ENCODE assay signal across 15 cellular contexts in the genomic region with DNA sequence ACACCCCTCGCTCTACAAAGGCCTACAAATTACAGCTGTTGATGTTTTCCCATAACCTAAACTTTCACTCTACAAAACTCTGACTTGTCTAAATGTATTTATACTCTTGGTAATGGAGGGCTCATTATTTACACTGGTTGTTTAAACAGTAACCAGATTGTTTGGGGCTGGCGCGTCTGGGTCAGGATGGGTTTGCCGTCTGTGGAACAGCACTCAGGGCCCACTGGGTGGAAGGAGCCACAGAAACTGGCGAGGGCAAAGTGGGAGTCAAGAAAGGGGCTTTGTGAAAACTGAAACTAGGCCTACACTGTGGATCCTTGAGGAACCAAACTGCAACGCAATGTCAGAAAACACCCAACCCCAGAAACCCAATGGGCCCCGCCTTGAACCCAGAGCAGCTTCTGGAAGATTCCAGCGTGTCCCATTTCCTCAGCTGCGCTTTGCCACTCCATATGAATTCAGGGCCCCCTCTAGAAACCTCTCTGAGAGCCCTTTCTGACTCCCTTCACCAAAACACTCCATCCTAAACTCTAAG.
DNase-seq lines count a peak whose midpoint lies in the region; ATAC-seq and TF ChIP-seq lines count a peak whose summit lies in the region.
"Had no signal": no experiment of that assay in that cellular context is flagged by ENCODE, and none has a peak within 500 bp of the region (broad histone marks: within the 10 kb centered on the region; RNA-seq: fewer than 3 reads in every experiment).

No MANE protein-coding gene starts in this region.

- no peak overlapping the region for H2AFZ ChIP-seq in SK-N-SH (ENCODE audit: low read depth)

- no peak for ATAC-seq in activated CD8-positive, alpha-beta memory T cell treated with anti-CD3 and anti-CD28 coated beads, Interleukin-2, amount 10 ng/mL, durations not matched to agents 7 days and 5 days
- no peak for ATAC-seq in HG02759 (IDR thresholded peaks at IDR 0.05; ENCODE audit: unreplicated experiment)
- ATAC-seq in GM21423 (IDR thresholded peaks at IDR 0.05; ENCODE audit: unreplicated experiment): no peak

- H3K36me3 Mint-ChIP-seq in activated CD8-positive, alpha-beta memory T cell treated with anti-CD3 and anti-CD28 coated beads, Interleukin-2, amount 10 ng/mL, durations not matched to agents 7 days and 5 days: no peaks in the 10 kb centered on the region
- H3K36me3 Mint-ChIP-seq in progenitor cell of endocrine pancreas (ENCODE audit: insufficient read depth): peaks cover 1% of the 10 kb centered on the region

- no peaks in the 10 kb centered on the region for H3K36me3 ChIP-seq in SK-N-SH (replicated peaks in 1 of 2; ENCODE audit: control insufficient read depth in 1 of 2, insufficient read depth in 2 of 2, low read length in 1 of 2)

- H3K27ac ChIP-seq in AG04450 (ENCODE audit: low read depth, low read length) (peak overlapping the region; percentile 57), SK-N-SH (ENCODE audit: low read depth in 2 of 2, low read length in 1 of 2) (no peak overlapping the region)

- TF ChIP-seq EP300 in SK-N-SH (IDR thresholded peaks at IDR 0.05; ENCODE audit: borderline replicate concordance in 1 of 2, low read depth in 1 of 2, low read length in 1 of 2): no peak

- 72% methylated on average over 9 of the region's 9 CpGs for WGBS in SK-N-SH (ENCODE audit: low lambda C conversion rate)

- TF ChIP-seq CTCF in AG04450 (IDR thresholded peaks at IDR 0.05; ENCODE audit: low read depth, low read length) (no peak), progenitor cell of endocrine pancreas (IDR thresholded peaks at IDR 0.05; ENCODE audit: unreplicated experiment) (no peak), SK-N-SH (IDR thresholded peaks at IDR 0.05) (no peak)

- H3K9me3 Mint-ChIP-seq in activated CD8-positive, alpha-beta memory T cell treated with anti-CD3 and anti-CD28 coated beads, Interleukin-2, amount 10 ng/mL, durations not matched to agents 7 days and 5 days (ENCODE audit: low read depth): no peaks in the 10 kb centered on the region
- H3K9me3 Mint-ChIP-seq in progenitor cell of endocrine pancreas (ENCODE audit: low read depth): no peaks in the 10 kb centered on the region

- POLR2A ChIA-PET in AG04450 (lab: Yijun Ruan, JAX) (interaction anchor here (0.6 to 1.1 kb wide), 2 partner anchors 22 to 222 kb away, joined by 3 to 5 read pairs; no protein-coding TSS in a partner anchor), SK-N-SH (lab: Yijun Ruan, JAX) (no interaction called here)

- H3K27me3 Mint-ChIP-seq in activated CD8-positive, alpha-beta memory T cell treated with anti-CD3 and anti-CD28 coated beads, Interleukin-2, amount 10 ng/mL, durations not matched to agents 7 days and 5 days: peaks cover 9% of the 10 kb centered on the region
- no peaks in the 10 kb centered on the region for H3K27me3 Mint-ChIP-seq in progenitor cell of endocrine pancreas

- H3K9me2 ChIP-seq in SK-N-SH: no peaks in the 10 kb centered on the region

- no peak overlapping the region for H3K9ac ChIP-seq in SK-N-SH

- peaks cover 2% of the 10 kb centered on the region for H3K27me3 ChIP-seq in AG04450 (ENCODE audit: control insufficient read depth, insufficient read depth, low read length)
- H3K27me3 ChIP-seq in SK-N-SH (ENCODE audit: insufficient read depth): no peaks in the 10 kb centered on the region

- no peak overlapping the region for H3K4me3 Mint-ChIP-seq in activated CD8-positive, alpha-beta memory T cell treated with anti-CD3 and anti-CD28 coated beads, Interleukin-2, amount 10 ng/mL, durations not matched to agents 7 days and 5 days
- no peak overlapping the region for H3K4me3 Mint-ChIP-seq in progenitor cell of endocrine pancreas (ENCODE audit: low read depth)

- H3K27ac Mint-ChIP-seq in activated CD8-positive, alpha-beta memory T cell treated with anti-CD3 and anti-CD28 coated beads, Interleukin-2, amount 10 ng/mL, durations not matched to agents 7 days and 5 days: no peak overlapping the region
- peak overlapping the region; percentile 75 for H3K27ac Mint-ChIP-seq in progenitor cell of endocrine pancreas

- no peak overlapping the region for H3K4me2 ChIP-seq in SK-N-SH

- DNase-seq in AG04450 (ENCODE audit: low read depth, low spot score) (no peak), islet precursor cell (peak; percentile 13), progenitor cell of endocrine pancreas (ENCODE audit: low spot score, unreplicated experiment) (no peak), NCI-H526 treated with DMSO at 0.1 percent for 48 hours (lab: John Stamatoyannopoulos, UW) (no peak), SK-N-SH (no peak)
- peak; percentile 30 for DNase-seq in activated CD8-positive, alpha-beta memory T cell treated with anti-CD3 and anti-CD28 coated beads, Interleukin-2, amount 10 ng/mL, durations not matched to agents 7 days and 5 days
- DNase-seq: C1 segment of cervical spinal cord, GF-D8, KBM-7, NCI-H1436 treated with DMSO at 0.1 percent for 48 hours, NCI-H2081 treated with DMSO at 0.1 percent for 48 hours, NCI-H524, Right ventricle myocardium superior had no signal

- H3K79me2 ChIP-seq in SK-N-SH (ENCODE audit: insufficient read depth): no peaks in the 10 kb centered on the region

- no peaks in the 10 kb centered on the region for H4K20me1 ChIP-seq in SK-N-SH (ENCODE audit: insufficient read depth)

- no peaks in the 10 kb centered on the region; the same call in 1 of the 2 replicates for H3K9me3 ChIP-seq in AG04450 (ENCODE audit: control insufficient read depth, insufficient read depth, low read length)
- H3K9me3 ChIP-seq in SK-N-SH: no peaks in the 10 kb centered on the region

- H3K4me3 ChIP-seq in AG04450 (ENCODE audit: low read depth, low read length) (no peak overlapping the region), SK-N-SH (ENCODE audit: low read depth in 2 of 2, low read length in 1 of 2) (no peak overlapping the region)

- peaks cover 0 to 34% of the 10 kb centered on the region in 2 experiments; a peak in 1 of 4 replicates for H3K4me1 ChIP-seq in SK-N-SH (ENCODE audit: control insufficient read depth in 1 of 2, insufficient read depth in 2 of 2, low read depth in 1 of 2, low read length in 1 of 2)

- H3F3A ChIP-seq in SK-N-SH (replicated peaks; ENCODE audit: insufficient read depth): no peaks in the 10 kb centered on the region

- no peak for TF ChIP-seq RAD21 in SK-N-SH (IDR thresholded peaks at IDR 0.05; ENCODE audit: low read length)

- CTCF ChIA-PET in AG04450 (lab: Charles Lee): interaction anchor here (0.5 to 2.1 kb wide), 3 partner anchors 18 to 137 kb away, joined by 3 to 10 read pairs (median 6); no protein-coding TSS in a partner anchor
- CTCF ChIA-PET in activated CD8-positive, alpha-beta memory T cell treated with anti-CD3 and anti-CD28 coated beads, Interleukin-2, amount 10 ng/mL, durations not matched to agents 7 days and 5 days (lab: Charles Lee): no interaction called here
- CTCF ChIA-PET in SK-N-SH (lab: Yijun Ruan, JAX): interaction anchor here (0.9 to 1.5 kb wide), 2 partner anchors 11 to 169 kb away, joined by 3 to 4 read pairs; no protein-coding TSS in a partner anchor

- H3K4me1 Mint-ChIP-seq in activated CD8-positive, alpha-beta memory T cell treated with anti-CD3 and anti-CD28 coated beads, Interleukin-2, amount 10 ng/mL, durations not matched to agents 7 days and 5 days: no peaks in the 10 kb centered on the region
- peaks cover 54% of the 10 kb centered on the region for H3K4me1 Mint-ChIP-seq in progenitor cell of endocrine pancreas (ENCODE audit: low read depth)

TF ChIP-seq in SK-N-SH, 30 proteins besides CTCF, POLR2A, EP300 and RAD21:
- TF ChIP-seq RFX5 (IDR thresholded peaks at IDR 0.05; ENCODE audit: low read length): no peak
- no peak for TF ChIP-seq YY1 (IDR thresholded peaks at IDR 0.05; ENCODE audit: low read depth)
- TF ChIP-seq TAF1 (IDR thresholded peaks at IDR 0.05; ENCODE audit: borderline replicate concordance, low read depth, low read length): no peak
- no peak for TF ChIP-seq MAX (IDR thresholded peaks at IDR 0.05; ENCODE audit: low read depth)
- TF ChIP-seq ELF1 (IDR thresholded peaks at IDR 0.05): no peak
- no peak for TF ChIP-seq GATA2 (CRISPR knock-in tag; IDR thresholded peaks at IDR 0.05)
- TF ChIP-seq MEF2A (IDR thresholded peaks at IDR 0.05; ENCODE audit: borderline replicate concordance, low read depth): no peak

Comparison
In these comparisons a context has a peak if more than half of its experiments do, and no peak if none do; other contexts are left out.
1. DNase-seq: peak in activated CD8-positive, alpha-beta memory T cell treated with anti-CD3 and anti-CD28 coated beads, Interleukin-2, amount 10 ng/mL, durations not matched to agents 7 days and 5 days (single experiment) and islet precursor cell (single experiment); none in AG04450 (single experiment), progenitor cell of endocrine pancreas (single experiment), NCI-H526 treated with DMSO at 0.1 percent for 48 hours (single experiment) and SK-N-SH (single experiment).